Comparison of ENCODE assay signal across 1 cellular context in genomic region chr6:35342258-35343091, GRCh38.
TF ChIP-seq lines count a peak whose summit lies in the region.

Gene PPARD (plus strand): TSS chr6:35342558. CDS start chr6:35411088, 68,530 bp downstream.

TF ChIP-seq in GM12878, 131 proteins besides CTCF, POLR2A, EP300 and RAD21 (continued from another document):
- TF ChIP-seq PRDM15 (CRISPR knock-in tag; IDR thresholded peaks at IDR 0.05) (no peak), SMARCA5 (IDR thresholded peaks at IDR 0.05) (peak; percentile 73), NBN (IDR thresholded peaks at IDR 0.05) (no peak), CREM (IDR thresholded peaks at IDR 0.05; ENCODE audit: low read depth) (peak; percentile 74), MEF2B (IDR thresholded peaks at IDR 0.05; ENCODE audit: partially characterized antibody, poor library complexity, severe bottlenecking) (no peak), ATF3 (IDR thresholded peaks at IDR 0.05; ENCODE audit: borderline replicate concordance, extremely low read depth, low read depth, low read length) (no peak), POLR2AphosphoS2 (IDR thresholded peaks at IDR 0.05; ENCODE audit: low read depth, low read length) (no peak; the same call in 1 of the 2 replicates), EED (IDR thresholded peaks at IDR 0.05; ENCODE audit: low read depth) (0 out of 2 replicates have a peak, but pooled peaks have one; percentile 40), ZBTB33 (IDR thresholded peaks at IDR 0.05) (no peak), ATF7 (IDR thresholded peaks at IDR 0.05; ENCODE audit: low read depth) (no peak), SRF (IDR thresholded peaks at IDR 0.05; ENCODE audit: low read depth in 2 of 2, low read length in 2 of 2) (no peak), MAX (IDR thresholded peaks at IDR 0.05; ENCODE audit: low read depth, low read length) (peak; percentile 25; the same call in 1 of the 2 replicates), BRCA1 (IDR thresholded peaks at IDR 0.05; ENCODE audit: low read depth, low read length) (no peak), ZNF622 (IDR thresholded peaks at IDR 0.05) (no peak), LARP7 (IDR thresholded peaks at IDR 0.05) (peak; percentile 53), CEBPZ (IDR thresholded peaks at IDR 0.05; ENCODE audit: low read depth, low read length) (no peak), POU2F2 (IDR thresholded peaks at IDR 0.05; ENCODE audit: borderline replicate concordance, low read depth, low read length) (peak; percentile 64; the same call in 2 of the 3 replicates), HSF1 (IDR thresholded peaks at IDR 0.05; ENCODE audit: low read depth, low read length) (peak; percentile 59; the same call in 1 of the 2 replicates), MLLT1 (IDR thresholded peaks at IDR 0.05) (no peak), RB1 (IDR thresholded peaks at IDR 0.05; ENCODE audit: borderline replicate concordance) (0 out of 2 replicates have a peak, but pooled peaks have one; percentile 55), NR2F1 (conservative IDR thresholded peaks at IDR 0.05) (peak; percentile 33; the same call in 1 of the 2 replicates), NFIC (IDR thresholded peaks at IDR 0.05; ENCODE audit: low read depth, low read length) (no peak), E2F4 (IDR thresholded peaks at IDR 0.05; ENCODE audit: low read depth, low read length) (0 out of 2 replicates have a peak, but pooled peaks have one; percentile 10), SPI1 (IDR thresholded peaks at IDR 0.05; ENCODE audit: borderline replicate concordance, insufficient read depth, low read depth, low read length) (0 out of 2 replicates have a peak, but pooled peaks have one; percentile 10), RELB (IDR thresholded peaks at IDR 0.05; ENCODE audit: low read depth) (no peak), E2F8 (IDR thresholded peaks at IDR 0.05; ENCODE audit: low read depth, partially characterized antibody) (no peak), JUNB (IDR thresholded peaks at IDR 0.05) (no peak), IRF5 (IDR thresholded peaks at IDR 0.05; ENCODE audit: borderline replicate concordance) (no peak), NR2C2 (IDR thresholded peaks at IDR 0.05; ENCODE audit: borderline replicate concordance, control insufficient read depth, insufficient read length, low read depth) (no peak), RCOR1 (conservative IDR thresholded peaks at IDR 0.05; ENCODE audit: low read depth, low read length) (no peak)
